7 cellular contexts compared by ENCODE assay signal in the genomic region with DNA sequence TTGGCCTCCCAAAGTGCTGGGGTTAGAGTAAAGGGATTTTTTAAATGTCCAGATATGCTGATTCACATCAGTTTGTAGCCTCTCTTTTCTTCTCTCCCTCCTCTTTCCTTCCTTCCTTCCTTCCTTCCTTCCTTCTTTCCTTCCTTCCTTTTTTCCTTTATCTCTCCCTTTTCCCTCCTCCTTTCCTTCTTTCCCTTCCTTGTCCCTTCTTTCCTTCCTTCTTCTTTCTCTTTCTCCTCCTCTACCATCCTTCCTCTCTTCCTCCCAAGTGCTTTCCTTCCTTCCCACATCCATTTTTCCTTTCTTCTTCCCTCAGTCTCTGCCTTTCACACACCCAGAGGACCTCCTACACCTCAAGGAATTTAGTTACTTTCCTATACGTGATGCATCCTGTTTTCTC.
"Had no signal": no experiment of that assay in that cellular context is flagged by ENCODE, and none has a peak within 500 bp of the region (broad histone marks: within the 10 kb centered on the region; RNA-seq: fewer than 3 reads in every experiment).

No MANE protein-coding gene starts in this region.

- H3K27ac Mint-ChIP-seq: IgD-negative memory B cell had no signal

- H3K4me2 ChIP-seq: KMS-11 had no signal

- H3K27ac ChIP-seq: HL-60, KMS-11 had no signal

- H3K36me3 Mint-ChIP-seq: IgD-negative memory B cell had no signal

- FAIRE-seq: HTR-8/SVneo had no signal

- DNase-seq: IMR-90, KBM-7, KG1 had no signal

- H3K9ac ChIP-seq: KMS-11 had no signal

- H3K4me3 Mint-ChIP-seq: IgD-negative memory B cell had no signal
